15 cellular contexts compared by ENCODE assay signal in the genomic region with DNA sequence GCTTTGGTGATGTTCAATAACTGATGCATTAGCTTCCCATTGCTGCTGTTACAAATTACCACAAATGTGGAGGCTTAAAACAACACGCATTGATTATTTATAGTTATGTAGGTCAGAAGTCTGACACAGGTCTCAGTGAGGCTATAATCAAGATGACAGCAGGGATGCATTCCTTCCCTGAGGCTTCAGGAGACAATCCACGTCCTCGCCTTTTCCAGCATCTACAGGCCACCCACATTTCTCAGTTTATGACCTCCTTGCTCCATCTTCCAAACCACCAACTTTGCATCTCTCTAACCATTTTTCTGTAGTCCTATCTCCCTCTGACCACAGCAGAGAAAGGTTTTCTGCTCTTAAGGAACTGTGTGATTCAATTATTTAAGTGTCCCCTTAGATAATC.
DNase-seq lines count a peak whose midpoint lies in the region; ATAC-seq lines count a peak whose summit lies in the region.
"Had no signal": no experiment of that assay in that cellular context is flagged by ENCODE, and none has a peak within 500 bp of the region (broad histone marks: within the 10 kb centered on the region; RNA-seq: fewer than 3 reads in every experiment).

No MANE protein-coding gene starts in this region.

- ATAC-seq in sciatic nerve: peak; percentile 65
- ATAC-seq: A549 had no signal

- peak; percentile 1 for DNase-seq in EH (ENCODE audit: low read depth)
- DNase-seq in NCI-H69 (lab: John Stamatoyannopoulos, UW): peak; percentile 17
- DNase-seq in left kidney (ENCODE audit: low read depth, low spot score): peak; percentile 32
- DNase-seq in sciatic nerve (ENCODE audit: low spot score): no peak
- DNase-seq in hypothalamus (lab: John Stamatoyannopoulos, UW): no peak
- no peak for DNase-seq in NCI-H1105 treated with DMSO at 0.1 percent for 48 hours (lab: John Stamatoyannopoulos, UW)
- DNase-seq in posterior vena cava (ENCODE audit: low spot score): no peak
- DNase-seq in activated T-cell treated with anti-CD3 and anti-CD28 coated beads, Interleukin-2, amount 50 U/mL, for 1 hour: no peak
- DNase-seq: AML-193; Caco-2; CD8-positive, alpha-beta memory T cell; DND-41; GF-D8; H7 had no signal

- intact Hi-C loops in sciatic nerve (cut with DNase I) (no loop called here), posterior vena cava (cut with DNase I) (no loop called here)

Comparison
In these comparisons a context has a peak if more than half of its experiments do, and no peak if none do; other contexts are left out.
1. DNase-seq: peak in EH (single experiment), NCI-H69 (single experiment) and left kidney (single experiment); none in sciatic nerve (single experiment), hypothalamus (0 of 51), NCI-H1105 treated with DMSO at 0.1 percent for 48 hours (single experiment), posterior vena cava (single experiment) and activated T-cell treated with anti-CD3 and anti-CD28 coated beads, Interleukin-2, amount 50 U/mL, for 1 hour (single experiment).